ENCODE assay signal across 17 cellular contexts in genomic region chrX:11764602-11765067, GRCh38. TPM values are rescaled to one million over a fixed set of nuclear protein-coding genes. Genes with fewer than 3 reads are reported as not detected.
DNase-seq lines count a peak whose midpoint lies in the region; ATAC-seq, FAIRE-seq and TF ChIP-seq lines count a peak whose summit lies in the region.
"Had no signal": no experiment of that assay in that cellular context is flagged by ENCODE, and none has a peak within 500 bp of the region (broad histone marks: within the 10 kb centered on the region; RNA-seq: fewer than 3 reads in every experiment).

No MANE protein-coding gene starts in this region.

- H3K27ac ChIP-seq in effector memory CD4-positive, alpha-beta T cell (ENCODE audit: insufficient read depth, low read length, poor library complexity, severe bottlenecking): peak overlapping the region; percentile 57
- H3K27ac ChIP-seq in tibial nerve (no peak overlapping the region), small intestine (ENCODE audit: low read depth in 1 of 2, low read length in 1 of 2) (no peak overlapping the region)
- H3K27ac ChIP-seq: 22Rv1, parathyroid adenoma, tibial artery had no signal

- TF ChIP-seq EP300 in tibial nerve (IDR thresholded peaks at IDR 0.05): no peak

- no peaks in the 10 kb centered on the region for H3K9me3 Mint-ChIP-seq in T-helper 1 cell treated with Interleukin-12 subunit alpha and Interleukin-12 subunit beta and Interleukin-4 antibody, amounts not matched to agents 30 μg/mL and 1 μg/mL, for 36 hours
- no peaks in the 10 kb centered on the region for H3K9me3 Mint-ChIP-seq in T-cell

- WGBS in tibial nerve, 2 donors: 80 to 87% methylated on average over 8 of the region's 8 CpGs
- WGBS in small intestine, 3 donors: 68 to 85% (median 75%) methylated on average over 8 of the region's 8 CpGs

- H3K4me3 Mint-ChIP-seq in T-helper 1 cell treated with Interleukin-12 subunit alpha and Interleukin-12 subunit beta and Interleukin-4 antibody, amounts not matched to agents 30 μg/mL and 1 μg/mL, for 36 hours: peak overlapping the region; percentile 92
- H3K4me3 Mint-ChIP-seq in T-cell: peak overlapping the region; percentile 80 to 95 (median 82)

- TF ChIP-seq CTCF in tibial nerve (IDR thresholded peaks at IDR 0.05): no peak

- no peaks in the 10 kb centered on the region for H3K9me3 ChIP-seq in effector memory CD4-positive, alpha-beta T cell (ENCODE audit: control insufficient read depth, low read length)
- no peaks in the 10 kb centered on the region for H3K9me3 ChIP-seq in tibial nerve
- H3K9me3 ChIP-seq in small intestine (ENCODE audit: control insufficient read depth, low read depth): no peaks in the 10 kb centered on the region
- H3K9me3 ChIP-seq: spleen, tibial artery had no signal

- H3K27me3 ChIP-seq in effector memory CD4-positive, alpha-beta T cell (replicated peaks; ENCODE audit: control insufficient read depth, insufficient read depth, low read length, poor library complexity, severe bottlenecking): no peaks in the 10 kb centered on the region
- H3K27me3 ChIP-seq in tibial nerve: no peaks in the 10 kb centered on the region
- H3K27me3 ChIP-seq in small intestine (ENCODE audit: control insufficient read depth in 2 of 2, insufficient read depth in 2 of 2, low read length in 2 of 2): no peaks in the 10 kb centered on the region
- H3K27me3 ChIP-seq: spleen, tibial artery had no signal

- DNase-seq in T-helper 1 cell (no peak), T-cell (no peak), tibial nerve (ENCODE audit: low spot score in 2 of 2) (no peak), T-helper 9 cell (no peak), small intestine (no peak)
- DNase-seq in effector memory CD4-positive, alpha-beta T cell: no peak
- DNase-seq: activated CD8-positive, alpha-beta memory T cell treated with anti-CD3 and anti-CD28 coated beads for 24 hours; aorta; COR-L47; NCI-H1048; NCI-H446; spleen; tibial artery had no signal

- peaks cover 27% of the 10 kb centered on the region for H3K36me3 ChIP-seq in effector memory CD4-positive, alpha-beta T cell (ENCODE audit: control insufficient read depth, insufficient read depth, low read length)
- H3K36me3 ChIP-seq in tibial nerve: peaks cover 0 to 69% (median 0%) of the 10 kb centered on the region in 3 donors
- peaks cover 3 to 6% of the 10 kb centered on the region in 2 donors for H3K36me3 ChIP-seq in small intestine (ENCODE audit: control insufficient read depth in 2 of 2, insufficient read depth in 2 of 2, low read length in 2 of 2)

- H3K27ac Mint-ChIP-seq in T-helper 1 cell treated with Interleukin-12 subunit alpha and Interleukin-12 subunit beta and Interleukin-4 antibody, amounts not matched to agents 30 μg/mL and 1 μg/mL, for 36 hours: peak overlapping the region; percentile 87
- H3K27ac Mint-ChIP-seq in T-cell: peak overlapping the region; percentile 95 to 97

- H3K4me3 ChIP-seq in effector memory CD4-positive, alpha-beta T cell (ENCODE audit: insufficient read depth, low read depth, low read length, poor library complexity, severe bottlenecking): peak overlapping the region; percentile 4
- no peak overlapping the region for H3K4me3 ChIP-seq in tibial nerve
- H3K4me3 ChIP-seq in small intestine (ENCODE audit: low read depth in 1 of 2, low read length in 2 of 2): no peak overlapping the region
- H3K4me3 ChIP-seq: tibial artery had no signal

- peak; percentile 30 for ATAC-seq in GM19324 (IDR thresholded peaks at IDR 0.05; ENCODE audit: low FRiP score, unreplicated experiment)
- ATAC-seq in T-cell (replicated peaks in 1 of 4): peak in 2 of 4 experiments; percentile 10 to 15

- CTCF ChIA-PET in T-cell (lab: Charles Lee): no interaction called here

- H3K36me3 Mint-ChIP-seq in T-helper 1 cell treated with Interleukin-12 subunit alpha and Interleukin-12 subunit beta and Interleukin-4 antibody, amounts not matched to agents 30 μg/mL and 1 μg/mL, for 36 hours (ENCODE audit: low read depth): peaks cover 52% of the 10 kb centered on the region
- H3K36me3 Mint-ChIP-seq in T-cell: peaks cover 54% of the 10 kb centered on the region

- H3K27me3 Mint-ChIP-seq in T-helper 1 cell treated with Interleukin-12 subunit alpha and Interleukin-12 subunit beta and Interleukin-4 antibody, amounts not matched to agents 30 μg/mL and 1 μg/mL, for 36 hours (ENCODE audit: low read depth): no peaks in the 10 kb centered on the region
- H3K27me3 Mint-ChIP-seq in T-cell: no peaks in the 10 kb centered on the region

- peaks cover 60% of the 10 kb centered on the region for H3K4me1 Mint-ChIP-seq in T-helper 1 cell treated with Interleukin-12 subunit alpha and Interleukin-12 subunit beta and Interleukin-4 antibody, amounts not matched to agents 30 μg/mL and 1 μg/mL, for 36 hours (ENCODE audit: low read depth)
- H3K4me1 Mint-ChIP-seq in T-cell: peaks cover 73 to 77% (median 74%) of the 10 kb centered on the region in 3 donors

- no peak for TF ChIP-seq POLR2A in tibial nerve (IDR thresholded peaks at IDR 0.05)

- POLR2A ChIA-PET in T-cell (lab: Charles Lee): no interaction called here

- no peak for FAIRE-seq in small intestine (lab: Jason Lieb, UNC)

- H3K4me1 ChIP-seq in effector memory CD4-positive, alpha-beta T cell (ENCODE audit: control insufficient read depth, insufficient read depth, low read length, poor library complexity, severe bottlenecking): peaks cover 13% of the 10 kb centered on the region
- H3K4me1 ChIP-seq in tibial nerve (peaks cover 0 to 10% (median 0%) of the 10 kb centered on the region in 4 donors), small intestine (ENCODE audit: control insufficient read depth in 2 of 2, insufficient read depth in 1 of 2, low read depth in 1 of 2, low read length in 1 of 2) (no peaks in the 10 kb centered on the region)
- H3K4me1 ChIP-seq: parathyroid adenoma had no signal

RNA-seq across cellular contexts. Expression of gene MSL3, which starts 6.6 kb away (rescaled TPM):
- total RNA-seq in T-cell (100 to 1,000 TPM; 109 to 140 (median 133) TPM), tibial nerve (10 to 100 TPM; 19.4 to 30.4 (median 27.3) TPM)
- polyA plus RNA-seq in small intestine: 10 to 100 TPM; 18.2 to 36.2 (median 25.4) TPM
